In the genomic region with DNA sequence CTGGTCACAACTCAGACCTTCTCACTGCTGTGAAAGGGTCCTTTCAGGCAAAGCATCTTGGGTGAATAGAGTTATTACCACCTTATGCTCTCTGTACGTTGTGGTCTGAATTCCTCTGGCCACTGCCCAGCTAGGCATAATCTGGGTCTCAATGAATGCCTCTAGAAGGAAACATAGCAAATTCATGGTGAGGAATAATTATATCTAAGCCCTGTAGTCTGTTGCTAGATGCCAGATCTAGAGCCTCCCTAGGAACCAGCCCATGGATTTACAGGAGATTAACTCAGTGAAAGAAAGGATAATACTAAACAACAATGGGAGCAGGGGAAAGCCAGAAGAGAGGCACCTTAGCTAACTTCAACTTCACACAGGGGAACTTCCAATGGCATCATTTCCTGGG, we compare ENCODE assay signal across 34 cellular contexts. TPM values are rescaled to one million over a fixed set of nuclear protein-coding genes. Genes with fewer than 3 reads are reported as not detected.
DNase-seq lines count a peak whose midpoint lies in the region; FAIRE-seq and TF ChIP-seq lines count a peak whose summit lies in the region.
"Had no signal": no experiment of that assay in that cellular context is flagged by ENCODE, and none has a peak within 500 bp of the region (broad histone marks: within the 10 kb centered on the region; RNA-seq: fewer than 3 reads in every experiment).

No MANE protein-coding gene starts in this region.

- no peak overlapping the region for H2BK120ac ChIP-seq in neuronal stem cell (ENCODE audit: low read depth, low read length)

- no peak overlapping the region for H2BK15ac ChIP-seq in neuronal stem cell (ENCODE audit: low read length)

- no peak overlapping the region for H3K4me3 Mint-ChIP-seq in endothelial cell (ENCODE audit: unreplicated experiment)
- H3K4me3 Mint-ChIP-seq: CD8-positive, alpha-beta memory T cell; dendritic cell treated with granulocyte-macrophage colony-stimulating factor and Interleukin-4, amounts not matched to agents 40 ng/mL and 50 ng/mL, for 4 days; endodermal cell; naive thymus-derived CD8-positive, alpha-beta T cell; stimulated activated effector memory CD8-positive, alpha-beta T cell treated with anti-CD3 and anti-CD28 coated beads, Interleukin-12 subunit alpha, Interleukin-12 subunit beta, amount 100 ng/mL, for 72 hours; T-helper 2 cell treated with Interferon-gamma antibody and Interleukin-4, amounts not matched to agents 5 μg/mL and 100 μg/mL, for 36 hours; type B pancreatic cell had no signal

- H2BK12ac ChIP-seq in neuronal stem cell (ENCODE audit: low read length) = no peak overlapping the region

- H3K9me3 Mint-ChIP-seq in endothelial cell (ENCODE audit: unreplicated experiment) = no peaks in the 10 kb centered on the region
- H3K9me3 Mint-ChIP-seq: activated naive CD4-positive, alpha-beta T cell treated with anti-CD3 and anti-CD28 coated beads, Interleukin-2, amount 50 U/mL, for 72 hours; dendritic cell treated with granulocyte-macrophage colony-stimulating factor and Interleukin-4, amounts not matched to agents 40 ng/mL and 50 ng/mL, for 4 days; endodermal cell; T-helper 2 cell treated with Interferon-gamma antibody and Interleukin-4, amounts not matched to agents 5 μg/mL and 100 μg/mL, for 36 hours; type B pancreatic cell had no signal

- H3K27ac ChIP-seq in neuronal stem cell (replicated peaks; ENCODE audit: low read length) = no peak overlapping the region
- H3K27ac ChIP-seq in RWPE1 = no peak overlapping the region
- H3K27ac ChIP-seq: psoas muscle had no signal

- no peak overlapping the region for H2BK5ac ChIP-seq in neuronal stem cell (ENCODE audit: low read length)

- no peak overlapping the region for H4K91ac ChIP-seq in neuronal stem cell (ENCODE audit: low read depth, low read length, poor library complexity)

- POLR2A ChIA-PET in RWPE1 (lab: Yijun Ruan, JAX; ENCODE audit: low non-redundant PET) = no interaction called here

- H3K4me1 ChIP-seq in neuronal stem cell (ENCODE audit: control insufficient read depth in 2 of 2, insufficient read depth in 1 of 2, low read depth in 1 of 2, low read length in 2 of 2) = peaks cover 0 to 4% of the 10 kb centered on the region in 2 donors
- H3K4me1 ChIP-seq: psoas muscle had no signal

- H3K4me3 ChIP-seq in neuronal stem cell (ENCODE audit: low read length in 2 of 2) = no peak overlapping the region
- H3K4me3 ChIP-seq: psoas muscle had no signal

- no peak overlapping the region for H3K27ac Mint-ChIP-seq in endothelial cell (ENCODE audit: unreplicated experiment)
- H3K27ac Mint-ChIP-seq: activated naive CD4-positive, alpha-beta T cell treated with anti-CD3 and anti-CD28 coated beads, Interleukin-2, amount 50 U/mL, for 72 hours; CD8-positive, alpha-beta memory T cell; dendritic cell treated with granulocyte-macrophage colony-stimulating factor and Interleukin-4, amounts not matched to agents 40 ng/mL and 50 ng/mL, for 4 days; endodermal cell; naive thymus-derived CD8-positive, alpha-beta T cell; stimulated activated effector memory CD8-positive, alpha-beta T cell treated with anti-CD3 and anti-CD28 coated beads, Interleukin-12 subunit alpha, Interleukin-12 subunit beta, amount 100 ng/mL, for 72 hours; T-helper 2 cell treated with Interferon-gamma antibody and Interleukin-4, amounts not matched to agents 5 μg/mL and 100 μg/mL, for 36 hours; type B pancreatic cell had no signal

- H3K4ac ChIP-seq in neuronal stem cell (ENCODE audit: low read length) = no peak overlapping the region

- no peaks in the 10 kb centered on the region for H3K4me1 Mint-ChIP-seq in endothelial cell (ENCODE audit: unreplicated experiment)

- TF ChIP-seq POLR2A in H54 (IDR thresholded peaks at IDR 0.05; ENCODE audit: low read depth, low read length) = no peak

- H3K36me3 ChIP-seq in neuronal stem cell (replicated peaks in 1 of 2; ENCODE audit: control insufficient read depth in 2 of 2, insufficient read depth in 2 of 2, low read length in 2 of 2) = no peaks in the 10 kb centered on the region

- peaks cover 4% of the 10 kb centered on the region for H3K79me1 ChIP-seq in neuronal stem cell (ENCODE audit: low read depth, low read length)

- H3K36me3 Mint-ChIP-seq in endothelial cell (ENCODE audit: low read depth, unreplicated experiment) = no peaks in the 10 kb centered on the region
- H3K36me3 Mint-ChIP-seq: CD8-positive, alpha-beta memory T cell; stimulated activated effector memory CD8-positive, alpha-beta T cell treated with anti-CD3 and anti-CD28 coated beads, Interleukin-12 subunit alpha, Interleukin-12 subunit beta, amount 100 ng/mL, for 72 hours; type B pancreatic cell had no signal

- H3K27me3 ChIP-seq in neuronal stem cell (ENCODE audit: control insufficient read depth in 3 of 3, insufficient read depth in 3 of 3, low read depth in 1 of 3, low read length in 3 of 3) = no peaks in the 10 kb centered on the region

- no peak for DNase-seq in H54 (ENCODE audit: insufficient read length, low spot score)
- peak; percentile 54 for DNase-seq in NCI-H82 treated with DMSO at 0.1 percent for 48 hours (lab: John Stamatoyannopoulos, UW; ENCODE audit: unreplicated experiment)
- DNase-seq in cerebellar cortex (ENCODE audit: low spot score) = peak; percentile 80
- DNase-seq in neuronal stem cell (ENCODE audit: low spot score) = peak; percentile 4
- DNase-seq in endothelial cell (ENCODE audit: low spot score) = no peak
- no peak for DNase-seq in stimulated activated naive CD4-positive, alpha-beta T cell (lab: John Stamatoyannopoulos, UW)
- no peak for DNase-seq in RWPE1 (ENCODE audit: low spot score)
- no peak for DNase-seq in activated CD4-positive, alpha-beta T cell treated with anti-CD3 and anti-CD28 coated beads for 4 hours
- DNase-seq: activated CD4-positive, alpha-beta T cell treated with anti-CD3 and anti-CD28 coated beads for 48 hours; activated CD8-positive, alpha-beta memory T cell treated with anti-CD3 and anti-CD28 coated beads for 24 hours; activated T-cell treated with anti-CD3 and anti-CD28 coated beads for 4 hours; anterior cingulate cortex; caudate nucleus; CD8-positive, alpha-beta memory T cell; DMS153; endodermal cell; foreskin fibroblast; head of caudate nucleus; islet precursor cell; left ventricle myocardium superior; midbrain; naive thymus-derived CD8-positive, alpha-beta T cell; NCI-H1694; NCI-H446 treated with DMSO at 0.1 percent for 48 hours; OCI-M1; psoas muscle; substantia nigra had no signal

- no CpG with 5 or more reads among the region's 1 CpG for WGBS in neuronal stem cell (ENCODE audit: extremely low coverage in 2 of 2, insufficient read length in 2 of 2, insufficient replicate concordance in 1 of 2), 2 donors

- H3K27me3 Mint-ChIP-seq in endothelial cell (ENCODE audit: unreplicated experiment) = peaks cover 1% of the 10 kb centered on the region

- TF ChIP-seq CTCF in endothelial cell (IDR thresholded peaks at IDR 0.05; ENCODE audit: unreplicated experiment) (no peak), RWPE1 (conservative IDR thresholded peaks at IDR 0.05; ENCODE audit: low read depth) (no peak)

- CTCF ChIA-PET in RWPE1 (lab: Yijun Ruan, JAX) = no interaction called here

- no peak overlapping the region for H3K18ac ChIP-seq in neuronal stem cell (ENCODE audit: low read length)

- peak; percentile 20 for FAIRE-seq in H54 (lab: Jason Lieb, UNC)

- H3K14ac ChIP-seq in neuronal stem cell (ENCODE audit: low read length) = no peak overlapping the region

- H2AK5ac ChIP-seq in neuronal stem cell (ENCODE audit: low read depth, low read length) = no peak overlapping the region

- H3K23ac ChIP-seq in neuronal stem cell (ENCODE audit: low read depth, low read length, poor library complexity) = no peak overlapping the region

- H2AFZ ChIP-seq in neuronal stem cell (ENCODE audit: low read length) = peak overlapping the region; percentile 80

- H3K9me3 ChIP-seq in neuronal stem cell (replicated peaks in 1 of 2; ENCODE audit: control insufficient read depth in 2 of 2, insufficient read depth in 1 of 2, low read depth in 1 of 2, low read length in 2 of 2) = no peaks in the 10 kb centered on the region
- H3K9me3 ChIP-seq: psoas muscle had no signal

- no peak overlapping the region for H3K4me2 ChIP-seq in neuronal stem cell (ENCODE audit: insufficient read depth, low read length, poor library complexity, severe bottlenecking)

- no peak overlapping the region for H3K9ac ChIP-seq in neuronal stem cell (ENCODE audit: low read depth, low read length, poor library complexity)

- no peak overlapping the region for H4K8ac ChIP-seq in neuronal stem cell (ENCODE audit: low read depth, low read length)

RNA-seq across cellular contexts. Expression of gene COL11A1, which starts 2.4 kb away (rescaled TPM):
- polyA plus RNA-seq in neuronal stem cell (2013, experiment 1 of 2) = 119 TPM
- polyA plus RNA-seq in neuronal stem cell (2013, experiment 2 of 2) = 130 TPM
- 9.2 TPM for total RNA-seq in endothelial cell (ENCODE audit: unreplicated experiment)
- total RNA-seq: activated naive CD4-positive, alpha-beta T cell treated with anti-CD3 and anti-CD28 coated beads, Interleukin-2, amount 50 U/mL, for 72 hours; CD8-positive, alpha-beta memory T cell; esophagus mucosa; naive thymus-derived CD8-positive, alpha-beta T cell; Right ventricle myocardium inferior had no signal
- polyA plus RNA-seq: CD8-positive, alpha-beta memory T cell; naive thymus-derived CD8-positive, alpha-beta T cell had no signal

Comparison
In these comparisons a context has a peak if more than half of its experiments do, and no peak if none do; other contexts are left out.
1. DNase-seq: peak in NCI-H82 treated with DMSO at 0.1 percent for 48 hours (single experiment), cerebellar cortex (single experiment) and neuronal stem cell (single experiment); none in H54 (single experiment), endothelial cell (single experiment), stimulated activated naive CD4-positive, alpha-beta T cell (0 of 6), RWPE1 (single experiment) and activated CD4-positive, alpha-beta T cell treated with anti-CD3 and anti-CD28 coated beads for 4 hours (0 of 2).